In genomic region chr19:53333071-53333465, GRCh38 we compare ENCODE assay signal across 8 cellular contexts. TPM values are rescaled to one million over a fixed set of nuclear protein-coding genes. Genes with fewer than 3 reads are reported as not detected.
DNase-seq lines count a peak whose midpoint lies in the region; ATAC-seq and TF ChIP-seq lines count a peak whose summit lies in the region.

No MANE protein-coding gene starts in this region.

- DNase-seq in A673 (ENCODE audit: low spot score): no peak
- DNase-seq in RKO (ENCODE audit: low spot score): peak; percentile 76
- peak; percentile 5 for DNase-seq in astrocyte of the cerebellum (ENCODE audit: low read depth)
- no peak for DNase-seq in smooth muscle cell (lab: John Stamatoyannopoulos, UW; ENCODE audit: unreplicated experiment)
- DNase-seq in HEK293T (ENCODE audit: extremely low spot score): no peak

- TF ChIP-seq CTCF in A673 (conservative IDR thresholded peaks at IDR 0.05; ENCODE audit: low read depth, low read length) (no peak), astrocyte of the cerebellum (IDR thresholded peaks at IDR 0.05; ENCODE audit: low read depth, low read length, missing control alignments) (no peak), smooth muscle cell (IDR thresholded peaks at IDR 0.05; ENCODE audit: borderline replicate concordance, insufficient read depth, poor library complexity, severe bottlenecking) (no peak)

- no TSS peak for BruUV-seq in A673 (replicated peaks; lab: Mats Ljungman, UMichigan)

- no peaks in the 10 kb centered on the region for H3K4me1 ChIP-seq in A673 (ENCODE audit: insufficient read depth, low read length, poor library complexity, severe bottlenecking)
- no peaks in the 10 kb centered on the region for H3K4me1 ChIP-seq in iPS-18a (ENCODE audit: control insufficient read depth, low read depth, low read length)
- H3K4me1 ChIP-seq in smooth muscle cell (ENCODE audit: low read depth): peaks cover 8% of the 10 kb centered on the region

- H3K79me2 ChIP-seq in smooth muscle cell (ENCODE audit: low read depth): peaks cover 18% of the 10 kb centered on the region

- peak overlapping the region; percentile 96 for H2AFZ ChIP-seq in smooth muscle cell (ENCODE audit: low read depth)

- POLR2A ChIA-PET in A673 (lab: Charles Lee; ENCODE audit: low non-redundant PET): no interaction called here
- POLR2A ChIA-PET in HEK293T (lab: Yijun Ruan, JAX): no interaction called here

- peak overlapping the region; percentile 83 for H3K4me2 ChIP-seq in smooth muscle cell

- H3K27ac ChIP-seq in A673 (ENCODE audit: low read depth, low read length, poor library complexity, severe bottlenecking): peak overlapping the region; percentile 55
- no peak overlapping the region for H3K27ac ChIP-seq in iPS-18a (ENCODE audit: low read length)
- peak overlapping the region; percentile 80 for H3K27ac ChIP-seq in smooth muscle cell (ENCODE audit: low read depth)

- H3K4me3 ChIP-seq in A673 (ENCODE audit: low read depth, low read length, poor library complexity, severe bottlenecking) (peak overlapping the region; percentile 95), astrocyte of the cerebellum (ENCODE audit: low read depth, low read length) (peak overlapping the region; percentile 95), iPS-18a (ENCODE audit: low read length) (peak overlapping the region; percentile 80), smooth muscle cell (peak overlapping the region; percentile 91)

- WGBS in smooth muscle cell (ENCODE audit: low lambda C conversion rate): 8% methylated on average over 14 of the region's 14 CpGs

- CTCF ChIA-PET in A673 (lab: Charles Lee): no interaction called here
- CTCF ChIA-PET in HEK293T (lab: Yijun Ruan, JAX): no interaction called here

- ATAC-seq in GM21423 (IDR thresholded peaks at IDR 0.05; ENCODE audit: unreplicated experiment) (peak; percentile 21), GM21360 (IDR thresholded peaks at IDR 0.05; ENCODE audit: unreplicated experiment) (no peak)

- no peaks in the 10 kb centered on the region for H4K20me1 ChIP-seq in smooth muscle cell (ENCODE audit: low read depth)

- no peaks in the 10 kb centered on the region for H3K27me3 ChIP-seq in A673 (replicated peaks; ENCODE audit: insufficient read depth, low read depth, low read length, poor library complexity)
- no peaks in the 10 kb centered on the region for H3K27me3 ChIP-seq in iPS-18a (ENCODE audit: control insufficient read depth, insufficient read depth, low read length)
- no peaks in the 10 kb centered on the region for H3K27me3 ChIP-seq in smooth muscle cell (ENCODE audit: low read depth)

- peaks cover 5% of the 10 kb centered on the region for H3F3A ChIP-seq in smooth muscle cell (ENCODE audit: low read depth)

- no peaks in the 10 kb centered on the region for H3K36me3 ChIP-seq in A673 (ENCODE audit: insufficient read depth, low read length, poor library complexity, severe bottlenecking)
- no peaks in the 10 kb centered on the region for H3K36me3 ChIP-seq in iPS-18a (ENCODE audit: control insufficient read depth, low read depth, low read length)
- H3K36me3 ChIP-seq in smooth muscle cell (ENCODE audit: low read depth): no peaks in the 10 kb centered on the region

- peak overlapping the region; percentile 42 for H3K9ac ChIP-seq in iPS-18a (ENCODE audit: low read length)
- peak overlapping the region; percentile 72 for H3K9ac ChIP-seq in smooth muscle cell (ENCODE audit: low read depth)

- H3K9me3 ChIP-seq in A673 (ENCODE audit: low read depth, low read length, poor library complexity, severe bottlenecking): peaks cover 5% of the 10 kb centered on the region
- H3K9me3 ChIP-seq in iPS-18a (ENCODE audit: control insufficient read depth, low read depth, low read length): no peaks in the 10 kb centered on the region
- H3K9me3 ChIP-seq in smooth muscle cell (replicated peaks; ENCODE audit: low read depth): no peaks in the 10 kb centered on the region

- intact Hi-C loops in A673 (cut with micrococcal nuclease; ENCODE audit: unreplicated experiment): no loop called here

- in situ Hi-C loops in astrocyte of the cerebellum (cut with HindIII; ENCODE audit: low sequenced_read_pairs): no loop called here

TF ChIP-seq in HEK293T, 16 proteins besides CTCF, POLR2A, EP300 and RAD21:
- TF ChIP-seq LEF1 (IDR thresholded peaks at IDR 0.05; ENCODE audit: borderline replicate concordance) (no peak), ZNF384 (IDR thresholded peaks at IDR 0.05) (no peak), NFRKB (IDR thresholded peaks at IDR 0.05) (no peak), FOXM1 (IDR thresholded peaks at IDR 0.05; ENCODE audit: borderline replicate concordance) (no peak)

RNA-seq across cellular contexts. Expression of gene ZNF845, which starts 0.5 kb away (rescaled TPM):
- total RNA-seq in A673 (2021) (7.7 and 8.6 TPM in 2 replicates), smooth muscle cell (9.5 and 11.2 TPM in 2 replicates)
- polyA plus RNA-seq in smooth muscle cell: 2.0 and 3.1 TPM in 2 replicates

RNA-seq across cellular contexts. Expression of gene ZNF525, which starts 32.4 kb away (rescaled TPM):
- total RNA-seq in A673 (2021) (8.7 and 9.2 TPM in 2 replicates), smooth muscle cell (10.9 and 11.7 TPM in 2 replicates)
- polyA plus RNA-seq in smooth muscle cell: 1.4 and 2.5 TPM in 2 replicates

Comparison
In these comparisons a context has a peak if more than half of its experiments do, and no peak if none do; other contexts are left out.
1. DNase-seq: peak in RKO (single experiment) and astrocyte of the cerebellum (single experiment); none in A673 (single experiment), smooth muscle cell (single experiment) and HEK293T (single experiment).
2. Peak in every context shown above with its lines, with median percentiles within 50 percentile points of each other: H3K4me3 ChIP-seq.